26 cellular contexts compared by ENCODE assay signal in the genomic region with DNA sequence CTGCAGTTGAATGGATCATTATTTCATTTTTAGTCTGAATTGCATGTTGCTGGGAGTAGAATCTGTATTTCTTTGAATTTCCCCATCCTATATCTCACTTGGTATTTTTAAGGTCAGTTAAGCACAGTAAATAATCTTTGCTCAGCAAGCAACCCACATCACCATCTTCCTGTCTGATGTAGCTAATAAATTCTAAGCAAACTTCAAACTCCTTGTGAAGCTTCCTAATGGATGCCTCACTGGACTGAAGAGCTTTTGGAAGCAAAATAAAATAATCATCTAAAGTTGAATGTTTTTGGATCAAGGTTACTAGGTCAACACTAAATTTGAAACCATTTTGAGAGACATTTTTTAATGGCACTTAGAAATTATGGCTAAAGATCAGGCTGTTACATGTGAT.
"Had no signal": no experiment of that assay in that cellular context is flagged by ENCODE, and none has a peak within 500 bp of the region (broad histone marks: within the 10 kb centered on the region; RNA-seq: fewer than 3 reads in every experiment).

No MANE protein-coding gene starts in this region.

- H3K36me3 ChIP-seq: brain microvascular endothelial cell, cardiac muscle cell, Peyer's patch had no signal

- H3K27ac ChIP-seq: brain microvascular endothelial cell, cardiac muscle cell, Peyer's patch, SJSA1 had no signal

- ATAC-seq: activated CD8-positive, alpha-beta memory T cell treated with anti-CD3 and anti-CD28 coated beads, Interleukin-2, amount 10 ng/mL, durations not matched to agents 7 days and 5 days; activated naive CD4-positive, alpha-beta T cell treated with anti-CD3 and anti-CD28 coated beads, Interleukin-2, amount 50 U/mL, for 72 hours; activated T-cell treated with anti-CD3 and anti-CD28 coated beads, Interleukin-2, amount 50 U/mL, for 4 hours; T-cell had no signal

- H3K4me3 ChIP-seq: cardiac muscle cell, Peyer's patch, SJSA1 had no signal

- DNase-seq: activated B cell treated with CpG ODN at 0.5 μM for 24 hours; activated CD4-positive, alpha-beta T cell treated with anti-CD3 and anti-CD28 coated beads for 1 hour; activated CD4-positive, alpha-beta T cell treated with anti-CD3 and anti-CD28 coated beads, Interleukin-2, amount 10 ng/mL, durations not matched to agents 24 days and 14 days; activated CD4-positive, alpha-beta T cell treated with anti-CD3 and anti-CD28 coated beads, Interleukin-2, amount 50 U/mL, for 48 hours; activated CD8-positive, alpha-beta memory T cell treated with anti-CD3 and anti-CD28 coated beads, Interleukin-2, amount 10 ng/mL, durations not matched to agents 7 days and 5 days; activated effector memory CD4-positive, alpha-beta T cell treated with anti-CD3 and anti-CD28 coated beads, Interleukin-2, amount 50 U/mL, for 16 hours; activated naive CD4-positive, alpha-beta T cell treated with Interleukin-2 at 50 U/mL for 16 hours; activated T-cell treated with anti-CD3 and anti-CD28 coated beads, Interleukin-2, amount 50 U/mL, for 4 hours; amygdala; brain microvascular endothelial cell; cerebellar nuclear complex; NCI-H1092; NCI-H1417; NCI-H1930; NCI-H2171; NCI-H345; NCI-H510A treated with DMSO at 0.1 percent for 48 hours; NCI-H69; Peyer's patch; SHP77; T-cell; T-helper 2 cell; T1000 had no signal

- H3K4me1 ChIP-seq: Peyer's patch, SJSA1 had no signal

- H3K27me3 ChIP-seq: brain microvascular endothelial cell, cardiac muscle cell, Peyer's patch, SJSA1 had no signal

- H3K9me3 ChIP-seq: Peyer's patch, SJSA1 had no signal
